Comparison of ENCODE assay signal across 10 cellular contexts in genomic region chr1:28771921-28772320, GRCh38. TPM values are rescaled to one million over a fixed set of nuclear protein-coding genes. Genes with fewer than 3 reads are reported as not detected.
DNase-seq lines count a peak whose midpoint lies in the region; ATAC-seq, FAIRE-seq and TF ChIP-seq lines count a peak whose summit lies in the region.
"Not testable (repeated sequence)": the region's sequence is repeated elsewhere in the genome, so short reads cannot be mapped to it uniquely, and the experiment has no call there.
"Had no signal": no experiment of that assay in that cellular context is flagged by ENCODE, and none has a peak within 500 bp of the region (broad histone marks: within the 10 kb centered on the region; RNA-seq: fewer than 3 reads in every experiment).

No MANE protein-coding gene starts in this region.

- not testable (repeated sequence) for H2AFZ ChIP-seq in K562 (ENCODE audit: low read depth, low read length); endothelial cell of umbilical vein (ENCODE audit: low read depth, low read length)

- not testable (repeated sequence) for H3K27me3 Mint-ChIP-seq in activated CD8-positive, alpha-beta T cell treated with anti-CD3 and anti-CD28 coated beads for 36 hours

- not testable (repeated sequence) for H3K4me1 ChIP-seq in K562 (replicated peaks in 1 of 2; ENCODE audit: control insufficient read depth in 2 of 2, insufficient read depth in 2 of 2, low read length in 2 of 2); endothelial cell of umbilical vein (ENCODE audit: control insufficient read depth, extremely low read depth, insufficient read depth, low read length)
- peaks cover 0 to 17% (median 12%) of the 10 kb centered on the region in 4 donors for H3K4me1 ChIP-seq in sigmoid colon

- peaks cover 67% of the 10 kb centered on the region for H3K36me3 ChIP-seq in K562 (ENCODE audit: control insufficient read depth, insufficient read depth, low read length)
- not testable (repeated sequence) for H3K36me3 ChIP-seq in endothelial cell of umbilical vein (ENCODE audit: control insufficient read depth in 2 of 2, extremely low read depth in 1 of 2, insufficient read depth in 2 of 2, low read length in 2 of 2)
- H3K36me3 ChIP-seq in sigmoid colon, result peaks cover 0 to 39% (median 6%) of the 10 kb centered on the region in 4 donors

- intact Hi-C loops in activated CD8-positive, alpha-beta T cell treated with anti-CD3 and anti-CD28 coated beads for 36 hours (cut with micrococcal nuclease); K562 (cut with micrococcal nuclease); endothelial cell of umbilical vein (cut with micrococcal nuclease); sigmoid colon (cut with DNase I): not testable (repeated sequence)

- not testable (repeated sequence) for FAIRE-seq in K562 (lab: Jason Lieb, UNC); endothelial cell of umbilical vein (lab: Jason Lieb, UNC)

- not testable (repeated sequence) for TF ChIP-seq POLR2A in K562 (conservative IDR thresholded peaks at IDR 0.05); sigmoid colon (IDR thresholded peaks at IDR 0.05)
- TF ChIP-seq POLR2A in endothelial cell of umbilical vein (IDR thresholded peaks at IDR 0.05; ENCODE audit: low read depth, low read length), result peak; percentile 49

- peak overlapping the region; percentile 20 for H3K27ac Mint-ChIP-seq in activated CD8-positive, alpha-beta T cell treated with anti-CD3 and anti-CD28 coated beads for 36 hours

- POLR2A ChIA-PET in activated CD8-positive, alpha-beta T cell treated with anti-CD3 and anti-CD28 coated beads for 36 hours (lab: Charles Lee), result interaction anchor here (1.1 to 1.3 kb wide), 2 partner anchors 11 to 36 kb away, joined by 3 to 4 read pairs; partner anchors contain the start of gene YTHDF2
- POLR2A ChIA-PET in K562 (lab: Yijun Ruan, JAX), result interaction anchor here (0.6 to 1.8 kb wide), 5 partner anchors 17 to 123 kb away, joined by 3 to 7 read pairs (median 3); partner anchors contain the start of gene RNU11
- POLR2A ChIA-PET in endothelial cell of umbilical vein (lab: Charles Lee), result not testable (repeated sequence)

- not testable (repeated sequence) for H4K20me1 ChIP-seq in K562 (replicated peaks; ENCODE audit: control insufficient read depth, insufficient read depth, low read length); endothelial cell of umbilical vein (replicated peaks; ENCODE audit: control insufficient read depth, extremely low read depth, insufficient read depth, low read length)

- ATAC-seq in activated CD8-positive, alpha-beta T cell treated with anti-CD3 and anti-CD28 coated beads for 36 hours; K562: not testable (repeated sequence)

- not testable (repeated sequence) for TF ChIP-seq CTCF in activated CD8-positive, alpha-beta T cell treated with anti-CD3 and anti-CD28 coated beads for 36 hours (IDR thresholded peaks at IDR 0.05); K562 (IDR thresholded peaks at IDR 0.05 in 2 of 3, conservative IDR thresholded peaks at IDR 0.05 in 1 of 3; ENCODE audit: insufficient read depth in 2 of 3, low read depth in 1 of 3, low read length in 3 of 3); endothelial cell of umbilical vein (IDR thresholded peaks at IDR 0.05; ENCODE audit: extremely low read depth in 1 of 2, insufficient read depth in 1 of 2, low read depth in 1 of 2, low read length in 2 of 2); sigmoid colon (IDR thresholded peaks at IDR 0.05)

- not testable (repeated sequence) for H3K4me2 ChIP-seq in K562 (ENCODE audit: insufficient read depth, low read length); endothelial cell of umbilical vein (ENCODE audit: insufficient read depth, low read length)

- not testable (repeated sequence) for TF ChIP-seq RAD21 in K562 (CRISPR knock-in tag; conservative IDR thresholded peaks at IDR 0.05 in 1 of 2, IDR thresholded peaks at IDR 0.05 in 1 of 2)

- not testable (repeated sequence) for H3K27me3 ChIP-seq in K562 (ENCODE audit: control insufficient read depth in 2 of 2, insufficient read depth in 2 of 2, low read length in 2 of 2); endothelial cell of umbilical vein (ENCODE audit: control insufficient read depth in 2 of 2, insufficient read depth in 2 of 2, low read length in 2 of 2); sigmoid colon

- H3K9ac ChIP-seq in K562 (ENCODE audit: insufficient read depth in 1 of 2, low read depth in 2 of 2, low read length in 2 of 2); endothelial cell of umbilical vein (replicated peaks; ENCODE audit: extremely low read depth, insufficient read depth, low read length): not testable (repeated sequence)

- H3K9me3 Mint-ChIP-seq in activated CD8-positive, alpha-beta T cell treated with anti-CD3 and anti-CD28 coated beads for 36 hours, result not testable (repeated sequence)

- not testable (repeated sequence) for H3K4me3 ChIP-seq in K562; endothelial cell of umbilical vein (replicated peaks in 1 of 3; ENCODE audit: insufficient read depth in 1 of 3, low read depth in 1 of 3, low read length in 3 of 3); sigmoid colon

- DNase-seq in activated CD8-positive, alpha-beta T cell treated with anti-CD3 and anti-CD28 coated beads for 36 hours; K562 (ENCODE audit: extremely low read depth in 1 of 4, low spot score in 3 of 4); endothelial cell of umbilical vein (ENCODE audit: low read depth, low spot score): not testable (repeated sequence)
- peak; percentile 22 for DNase-seq in activated effector memory CD4-positive, alpha-beta T cell treated with anti-CD3 and anti-CD28 coated beads, Interleukin-2, amount 50 U/mL, for 16 hours
- peak; percentile 59 for DNase-seq in mesenteric fat pad (ENCODE audit: low spot score)
- DNase-seq in sigmoid colon, result peak; percentile 15

- H3K9me1 ChIP-seq in K562 (ENCODE audit: control insufficient read depth, insufficient read depth, low read length); endothelial cell of umbilical vein (replicated peaks; ENCODE audit: control insufficient read depth, extremely low read depth, insufficient read depth, low read length): not testable (repeated sequence)

- not testable (repeated sequence) for TF ChIP-seq EP300 in K562 (IDR thresholded peaks at IDR 0.05; ENCODE audit: low read length); sigmoid colon (IDR thresholded peaks at IDR 0.05)

- dilution Hi-C loops in endothelial cell of umbilical vein (cut with MboI; ENCODE audit: extremely low pct_ligation_motif_present, low sequenced_read_pairs), result not testable (repeated sequence)

- H3K79me2 ChIP-seq in K562 (ENCODE audit: control insufficient read depth, insufficient read depth, low read length) (peaks cover 21% of the 10 kb centered on the region), endothelial cell of umbilical vein (ENCODE audit: control insufficient read depth, insufficient read depth, low read length) (peaks cover 16% of the 10 kb centered on the region)

- H3K27ac ChIP-seq in K562 (ENCODE audit: extremely low read depth, low read depth, low read length); endothelial cell of umbilical vein (ENCODE audit: insufficient read depth, low read depth, low read length); sigmoid colon: not testable (repeated sequence)

- CTCF ChIA-PET in activated CD8-positive, alpha-beta T cell treated with anti-CD3 and anti-CD28 coated beads for 36 hours (lab: Charles Lee), result interaction anchor here (1.2 kb wide), 1 partner anchor 13 kb away, joined by 4 read pairs; no protein-coding TSS in a partner anchor
- CTCF ChIA-PET in K562 (lab: Yijun Ruan, JAX; ENCODE audit: low intra/inter-chr PET ratio); endothelial cell of umbilical vein (lab: Charles Lee): not testable (repeated sequence)

- BruUV-seq in K562 (replicated peaks; lab: Mats Ljungman, UMichigan); endothelial cell of umbilical vein (replicated peaks; lab: Mats Ljungman, UMichigan): not testable (repeated sequence)

- not testable (repeated sequence) for H3K4me3 Mint-ChIP-seq in activated CD8-positive, alpha-beta T cell treated with anti-CD3 and anti-CD28 coated beads for 36 hours

- in situ Hi-C loops in K562 (cut with MboI), result not testable (repeated sequence)

- peaks cover 21% of the 10 kb centered on the region for H3K36me3 Mint-ChIP-seq in activated CD8-positive, alpha-beta T cell treated with anti-CD3 and anti-CD28 coated beads for 36 hours (ENCODE audit: low read depth)

- not testable (repeated sequence) for H3K4me1 Mint-ChIP-seq in activated CD8-positive, alpha-beta T cell treated with anti-CD3 and anti-CD28 coated beads for 36 hours (ENCODE audit: low read depth)

- 89% methylated on average over 10 of the region's 10 CpGs for WGBS in K562 (ENCODE audit: insufficient coverage, low coverage, missing lambda C conversion rate)
- 94% methylated on average over 10 of the region's 10 CpGs for WGBS in sigmoid colon, 2 donors

- H3K9me3 ChIP-seq in K562 (replicated peaks; ENCODE audit: control insufficient read depth, insufficient read depth, low read depth, low read length); endothelial cell of umbilical vein (replicated peaks; ENCODE audit: control insufficient read depth, insufficient read depth, low read length); sigmoid colon: not testable (repeated sequence)

RNA-seq across cellular contexts. Expression of gene YTHDF2, which starts 35.2 kb away (rescaled TPM):
- 10 to 100 TPM; 72.2 to 82.1 TPM for total RNA-seq in activated CD8-positive, alpha-beta T cell treated with anti-CD3 and anti-CD28 coated beads for 36 hours
- total RNA-seq in K562 (2011; cell fraction: chromatin; rRNA removed; ENCODE audit: low replicate concordance), result 126 and 137 TPM in 2 replicates
- 82.2 and 85.3 TPM in 2 replicates for total RNA-seq in K562 (2011; cell fraction: nucleolus; rRNA removed)
- 85.5 and 90.5 TPM in 2 replicates for total RNA-seq in K562 (2011; cell fraction: nucleoplasm; rRNA removed)
- total RNA-seq in K562 (2014; rRNA removed) (48.2 and 76.6 TPM in 2 replicates), K562 (2014; rRNA removed; fragmentation: Illumina TruSeq; extraction: Trizol) (88.3 and 101 TPM in 2 replicates), K562 (2015; rRNA removed; fragmentation: Illumina TruSeq; extraction: Trizol) (78.5 and 83.3 TPM in 2 replicates), K562 (2021) (111 and 114 TPM in 2 replicates), endothelial cell of umbilical vein (101 and 105 TPM in 2 replicates), mesenteric fat pad (65.5 TPM), sigmoid colon (10 to 100 TPM; 37.9 to 47.0 (median 42.7) TPM)
- polyA plus RNA-seq in K562 (2011; rRNA removed) (82.5 and 89.9 TPM in 2 replicates), K562 (2014; fragmentation: Illumina TruSeq; extraction: Trizol) (91.5 and 97.8 TPM in 2 replicates), K562 (2014; fragmentation: Nextera tagmentation; extraction: Ambion mirVana) (10 to 100 TPM; 41.0 to 47.2 TPM), K562 (2014; rRNA removed) (53.4 and 58.7 TPM in 2 replicates), endothelial cell of umbilical vein (72.4 and 73.6 TPM in 2 replicates), sigmoid colon (10 to 100 TPM; 27.0 to 40.5 (median 31.2) TPM)
- polyA plus RNA-seq in K562 (2011; cell fraction: cytosol; rRNA removed), result 71.0 and 71.9 TPM in 2 replicates
- polyA plus RNA-seq in K562 (2011; cell fraction: nucleus; rRNA removed), result 72.6 and 79.1 TPM in 2 replicates
- 72.9 and 78.1 TPM in 2 replicates for polyA plus RNA-seq in K562 (2012)
- polyA minus RNA-seq in K562 (2011; rRNA and poly(A)+ RNA removed), result 116 and 160 TPM in 2 replicates
- polyA minus RNA-seq in K562 (2011; cell fraction: cytosol; rRNA and poly(A)+ RNA removed), result 67.3 and 97.6 TPM in 2 replicates
- polyA minus RNA-seq in K562 (2011; cell fraction: nucleus; rRNA and poly(A)+ RNA removed), result 25.8 and 45.0 TPM in 2 replicates
- polyA plus RNA-seq in endothelial cell of umbilical vein (2011; cell fraction: cytosol; rRNA removed), result 76.7 and 81.7 TPM in 2 replicates
- polyA plus RNA-seq in endothelial cell of umbilical vein (2011; cell fraction: nucleus; rRNA removed), result 68.4 and 75.6 TPM in 2 replicates
- 62.3 and 92.5 TPM in 2 replicates for polyA plus RNA-seq in endothelial cell of umbilical vein (2012)
- polyA minus RNA-seq in endothelial cell of umbilical vein, result 226 and 237 TPM in 2 replicates
- polyA minus RNA-seq in endothelial cell of umbilical vein (2011; cell fraction: cytosol; rRNA and poly(A)+ RNA removed), result 65.3 TPM
- polyA minus RNA-seq in endothelial cell of umbilical vein (2011; cell fraction: nucleus; rRNA and poly(A)+ RNA removed), result 56.2 and 66.6 TPM in 2 replicates

RNA-seq across cellular contexts. Expression of gene OPRD1, which starts 40.0 kb away (rescaled TPM):
- total RNA-seq in activated CD8-positive, alpha-beta T cell treated with anti-CD3 and anti-CD28 coated beads for 36 hours, result under 1 TPM in 1 of 2 experiments, not detected in 1; 0.02 TPM
- total RNA-seq in K562 (2011; cell fraction: chromatin; rRNA removed; ENCODE audit: low replicate concordance), result 0.07 TPM in 1 of 2 replicates, not detected in the other
- 0.13 and 0.17 TPM in 2 replicates for total RNA-seq in K562 (2011; cell fraction: nucleolus; rRNA removed)
- 0.07 TPM in 1 of 2 replicates, not detected in the other for total RNA-seq in K562 (2011; cell fraction: nucleoplasm; rRNA removed)
- total RNA-seq in K562 (2014; rRNA removed), result not detected in 2 replicates
- under 0.01 TPM in 1 of 2 replicates, not detected in the other for total RNA-seq in K562 (2014; rRNA removed; fragmentation: Illumina TruSeq; extraction: Trizol)
- not detected in 2 replicates for total RNA-seq in K562 (2015; rRNA removed; fragmentation: Illumina TruSeq; extraction: Trizol)
- 0.02 TPM in 1 of 2 replicates, not detected in the other for total RNA-seq in K562 (2021)
- not detected in 2 replicates for polyA plus RNA-seq in K562 (2011; rRNA removed)
- polyA plus RNA-seq in K562 (2011; cell fraction: cytosol; rRNA removed), result under 0.01 TPM in 1 of 2 replicates, not detected in the other
- 0.01 TPM in 2 replicates for polyA plus RNA-seq in K562 (2011; cell fraction: nucleus; rRNA removed)
- 0.04 and 0.07 TPM in 2 replicates for polyA plus RNA-seq in K562 (2012)
- polyA plus RNA-seq in K562 (2014; fragmentation: Illumina TruSeq; extraction: Trizol), result not detected in 2 replicates
- polyA plus RNA-seq in K562 (2014; fragmentation: Nextera tagmentation; extraction: Ambion mirVana), result under 1 TPM; under 0.01 to 0.03 TPM
- not detected in 2 replicates for polyA plus RNA-seq in K562 (2014; rRNA removed)
- polyA minus RNA-seq in K562 (2011; rRNA and poly(A)+ RNA removed), result 0.04 TPM in 1 of 2 replicates, not detected in the other
- polyA minus RNA-seq in K562 (2011; cell fraction: cytosol; rRNA and poly(A)+ RNA removed), result not detected in 2 replicates
- polyA minus RNA-seq in K562 (2011; cell fraction: nucleus; rRNA and poly(A)+ RNA removed), result not detected in 2 replicates
- not detected in 2 replicates for total RNA-seq in endothelial cell of umbilical vein
- not detected in 2 replicates for polyA plus RNA-seq in endothelial cell of umbilical vein
- not detected in 2 replicates for polyA plus RNA-seq in endothelial cell of umbilical vein (2011; cell fraction: cytosol; rRNA removed)
- 0.01 TPM in 1 of 2 replicates, not detected in the other for polyA plus RNA-seq in endothelial cell of umbilical vein (2011; cell fraction: nucleus; rRNA removed)
- 0.03 and 0.05 TPM in 2 replicates for polyA plus RNA-seq in endothelial cell of umbilical vein (2012)
- polyA minus RNA-seq in endothelial cell of umbilical vein, result 0.04 TPM in 1 of 2 replicates, not detected in the other
- not detected for polyA minus RNA-seq in endothelial cell of umbilical vein (2011; cell fraction: cytosol; rRNA and poly(A)+ RNA removed)
- polyA minus RNA-seq in endothelial cell of umbilical vein (2011; cell fraction: nucleus; rRNA and poly(A)+ RNA removed), result not detected in 2 replicates
- not detected for total RNA-seq in mesenteric fat pad
- 1 to 10 TPM in 1 of 4 donors, under 1 TPM in 3; under 0.01 to 1.8 (median 0.69) TPM for total RNA-seq in sigmoid colon
- polyA plus RNA-seq in sigmoid colon, result under 1 TPM in 2 of 3 donors, not detected in 1; under 0.01 to 0.31 TPM
- total RNA-seq: A172; CD8-positive, alpha-beta T cell; HFFc6 had no signal
- polyA plus RNA-seq: BJ had no signal
